ENCODE assay signal across 15 cellular contexts in genomic region chr7:95205821-95206220, GRCh38.
A peak's percentile ranks its signal among the peaks of the same experiment; 100 is the strongest.
DNase-seq lines count a peak whose midpoint lies in the region; ATAC-seq and TF ChIP-seq lines count a peak whose summit lies in the region.
"Had no signal": no experiment of that assay in that cellular context is flagged by ENCODE, and none has a peak within 500 bp of the region (broad histone marks: within the 10 kb centered on the region; RNA-seq: fewer than 3 reads in every experiment).

No MANE protein-coding gene starts in this region.

- H3K27ac ChIP-seq in hepatocyte, result no peak overlapping the region
- H3K27ac ChIP-seq: right lobe of liver, SJCRH30, testis had no signal

- no peaks in the 10 kb centered on the region for H3K9me2 ChIP-seq in hepatocyte (replicated peaks; ENCODE audit: insufficient read depth)

- intact Hi-C loops in posterior cingulate gyrus (cut with DNase I), result loop anchor here (10.0 kb wide), 1 partner anchor 691 kb away; no protein-coding TSS in a partner anchor

- no peak overlapping the region for H3K4me2 ChIP-seq in hepatocyte

- no peaks in the 10 kb centered on the region for H3K27me3 ChIP-seq in hepatocyte
- H3K27me3 ChIP-seq: adrenal gland, right lobe of liver, SJCRH30, testis had no signal

- no peaks in the 10 kb centered on the region for H3K36me3 ChIP-seq in hepatocyte (replicated peaks; ENCODE audit: insufficient read depth, low read depth)
- H3K36me3 ChIP-seq: adrenal gland, right lobe of liver, SJCRH30 had no signal

- H3K9me3 ChIP-seq in hepatocyte (ENCODE audit: low read depth), result no peaks in the 10 kb centered on the region
- H3K9me3 ChIP-seq: adrenal gland, right lobe of liver, SJCRH30, testis had no signal

- H3K4me3 ChIP-seq in fibroblast of mammary gland (ENCODE audit: control insufficient read depth, low read depth, low read length) (no peak overlapping the region), hepatocyte (no peak overlapping the region)
- H3K4me3 ChIP-seq: adrenal gland, right lobe of liver, SJCRH30, testis had no signal

- TF ChIP-seq CTCF in fibroblast of mammary gland (conservative IDR thresholded peaks at IDR 0.05; ENCODE audit: control insufficient read depth, insufficient read depth, low read depth, low read length), result no peak
- TF ChIP-seq CTCF in hepatocyte (IDR thresholded peaks at IDR 0.05; ENCODE audit: poor library complexity), result no peak

- WGBS in hepatocyte (ENCODE audit: low lambda C conversion rate, missing lambda C conversion rate), result 47% methylated on average over 1 of the region's 1 CpG

- H3K4me1 ChIP-seq in hepatocyte (ENCODE audit: insufficient read depth), result no peaks in the 10 kb centered on the region
- H3K4me1 ChIP-seq: right lobe of liver, testis had no signal

- no peaks in the 10 kb centered on the region for H4K20me1 ChIP-seq in hepatocyte (ENCODE audit: insufficient read depth, poor library complexity, severe bottlenecking)

- no peaks in the 10 kb centered on the region for H3K79me2 ChIP-seq in hepatocyte

- H2AFZ ChIP-seq in hepatocyte, result no peak overlapping the region

- in situ Hi-C loops in SK-MEL-5 (cut with HindIII; ENCODE audit: low pct_unique_long_range_greater_than_20kb, low sequenced_read_pairs), result no loop called here

- no peak for ATAC-seq in GM21576 (IDR thresholded peaks at IDR 0.05; ENCODE audit: unreplicated experiment)
- ATAC-seq: right lobe of liver had no signal

- peak; percentile 47 for DNase-seq in GM03348 (ENCODE audit: low spot score)
- DNase-seq in SK-MEL-5 (ENCODE audit: low read depth, low spot score), result peak; percentile 46
- DNase-seq in fibroblast of mammary gland (ENCODE audit: low read depth), result peak; percentile 87
- peak; percentile 81 for DNase-seq in renal cortical epithelial cell (ENCODE audit: low read depth)
- no peak for DNase-seq in posterior cingulate gyrus
- no peak for DNase-seq in 8988T
- no peak for DNase-seq in hepatocyte (ENCODE audit: low spot score)
- DNase-seq: activated CD4-positive, CD25-positive, alpha-beta regulatory T cell; activated T-cell treated with anti-CD3 and anti-CD28 coated beads, Interleukin-2, amount 50 U/mL, for 1 hour; adrenal gland; NCI-H526; right lobe of liver; testis had no signal

Comparison
In these comparisons a context has a peak if more than half of its experiments do, and no peak if none do; other contexts are left out.
1. DNase-seq: peak in GM03348 (single experiment), SK-MEL-5 (single experiment), fibroblast of mammary gland (single experiment) and renal cortical epithelial cell (single experiment); none in posterior cingulate gyrus (0 of 10), 8988T (single experiment) and hepatocyte (single experiment).